9 cellular contexts compared by ENCODE assay signal in the genomic region with DNA sequence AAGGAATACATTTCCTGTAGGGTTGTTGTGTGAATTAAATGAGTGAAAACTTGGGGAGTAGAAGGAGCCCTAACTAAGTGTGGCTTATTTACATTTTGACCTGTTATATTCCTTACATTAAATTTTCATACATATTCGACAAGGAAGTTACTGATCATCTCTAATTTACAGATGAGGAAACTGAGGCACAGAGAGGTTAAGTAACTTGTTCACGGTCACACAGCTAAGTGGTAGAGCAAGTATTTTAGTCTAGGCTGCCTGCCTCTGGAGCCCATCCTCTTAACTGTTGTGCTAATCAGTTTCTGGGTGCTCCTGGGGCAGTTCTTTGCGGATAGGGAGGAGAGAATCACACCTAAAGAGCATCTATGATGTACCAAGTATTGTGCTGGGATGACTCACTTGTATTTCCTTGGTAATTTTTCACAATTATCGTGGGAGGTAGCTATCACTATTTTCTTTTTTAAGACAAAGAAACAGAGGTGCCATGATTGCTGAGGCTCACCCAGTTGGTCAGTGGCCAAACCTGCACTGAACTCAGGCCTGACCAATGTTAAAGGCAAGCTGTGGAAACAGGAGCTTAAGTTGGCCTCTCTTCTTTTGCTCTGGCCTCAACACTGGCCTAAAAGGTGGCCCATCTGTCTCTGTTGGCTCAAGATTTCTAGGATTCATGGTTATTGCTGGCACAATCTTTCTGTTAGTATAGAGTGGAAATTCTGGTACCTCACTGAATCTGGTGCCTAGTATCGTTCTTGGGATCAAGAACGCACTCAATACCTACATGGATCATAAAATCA. TPM values are rescaled to one million over a fixed set of nuclear protein-coding genes. Genes with fewer than 3 reads are reported as not detected.
"Had no signal": no experiment of that assay in that cellular context is flagged by ENCODE, and none has a peak within 500 bp of the region (broad histone marks: within the 10 kb centered on the region; RNA-seq: fewer than 3 reads in every experiment).

No MANE protein-coding gene starts in this region.

- H3K27ac ChIP-seq: KMS-11 had no signal

- H3K9me3 ChIP-seq: HAP-1 had no signal

- FAIRE-seq: HTR-8/SVneo had no signal

- H3K36me3 ChIP-seq: HAP-1 had no signal

- H3K9ac ChIP-seq: KMS-11 had no signal

- H2AFZ ChIP-seq: GM23338 had no signal

- DNase-seq: H7, IMR-90, KBM-7 had no signal

- ATAC-seq: GM23338, HCT116 had no signal

- H3K4me2 ChIP-seq: GM23338, KMS-11 had no signal

- H3K4me1 ChIP-seq: HAP-1 had no signal

- H3K4me3 ChIP-seq: GM23338, HAP-1 had no signal

RNA-seq across cellular contexts. Expression of gene ELF5, which starts 2.9 kb away (rescaled TPM):
- total RNA-seq: GM23338, H4, H7, IMR-90 had no signal
- polyA plus RNA-seq: GM23338, IMR-90 had no signal
